Comparison of ENCODE assay signal across 8 cellular contexts in genomic region chr20:34111057-34111711, GRCh38. TPM values are rescaled to one million over a fixed set of nuclear protein-coding genes. Genes with fewer than 3 reads are reported as not detected.
A peak's percentile ranks its signal among the peaks of the same experiment; 100 is the strongest.
DNase-seq lines count a peak whose midpoint lies in the region; ATAC-seq and TF ChIP-seq lines count a peak whose summit lies in the region.

No MANE protein-coding gene starts in this region.

- TF ChIP-seq CTCF in 22Rv1 (IDR thresholded peaks at IDR 0.05) = no peak
- TF ChIP-seq CTCF in GM06990 (IDR thresholded peaks at IDR 0.05; ENCODE audit: insufficient read depth, low read length, poor library complexity, severe bottlenecking) = no peak
- TF ChIP-seq CTCF in dorsolateral prefrontal cortex (IDR thresholded peaks at IDR 0.05 in 54 of 56, conservative IDR thresholded peaks at IDR 0.05 in 2 of 56; ENCODE audit: low read depth in 1 of 56, partially characterized antibody in 56 of 56) = no peak

- H3K27me3 ChIP-seq in GM06990 (replicated peaks; ENCODE audit: control insufficient read depth, insufficient read depth, low read length) (no peaks in the 10 kb centered on the region), dorsolateral prefrontal cortex (no peaks in the 10 kb centered on the region), mucosa of stomach (ENCODE audit: control insufficient read depth, insufficient read depth, low read length) (no peaks in the 10 kb centered on the region)

- peak overlapping the region; percentile 93 for H3K4me3 ChIP-seq in GM06990 (replicated peaks; ENCODE audit: low read depth, low read length)
- H3K4me3 ChIP-seq in dorsolateral prefrontal cortex = peak overlapping the region; percentile 71 to 100 (median 97)
- peak overlapping the region; percentile 65 for H3K4me3 ChIP-seq in mucosa of stomach (ENCODE audit: low read length)

- intact Hi-C loops in dorsolateral prefrontal cortex (cut with DNase I) = loop anchor here (5.0 to 10.0 kb wide), 3 partner anchors 119 to 446 kb away; partner anchors contain the start of genes ZNF341 (in 2 of the 2), ACTL10 (in 1 of the 2), C20orf144 (in 1 of the 2) and RALY (in 1 of the 2)

- no peaks in the 10 kb centered on the region for H3K9me3 ChIP-seq in mucosa of stomach (ENCODE audit: control insufficient read depth, low read length)

- H3K27ac ChIP-seq in 22Rv1 (peak overlapping the region; percentile 88), dorsolateral prefrontal cortex (peak overlapping the region in 57 of 59 donors; percentile 34 to 98 (median 91))

- H3K4me1 ChIP-seq in mucosa of stomach (ENCODE audit: control insufficient read depth, insufficient read depth, low read length) = peaks cover 11% of the 10 kb centered on the region

- H3K36me3 ChIP-seq in GM06990 (ENCODE audit: control insufficient read depth, insufficient read depth, low read length) (peaks cover 3% of the 10 kb centered on the region), mucosa of stomach (ENCODE audit: control insufficient read depth, insufficient read depth, low read length) (no peaks in the 10 kb centered on the region)

- ATAC-seq in HG02938 (IDR thresholded peaks at IDR 0.05; ENCODE audit: unreplicated experiment) (no peak), GM18520 (IDR thresholded peaks at IDR 0.05; ENCODE audit: unreplicated experiment) (no peak)

- peak overlapping the region; percentile 93 for H3K9ac ChIP-seq in mucosa of stomach (ENCODE audit: low read length)

- DNase-seq in GM06990 (ENCODE audit: extremely low read depth, insufficient read length) = no peak
- peak; percentile 65 for DNase-seq in RPMI7951 (ENCODE audit: low read depth)
- no peak for DNase-seq in dorsolateral prefrontal cortex
- no peak for DNase-seq in COR-L47 (lab: John Stamatoyannopoulos, UW)

RNA-seq across cellular contexts. Expression of gene EIF2S2, which starts 0.9 kb away (rescaled TPM):
- 146 and 159 TPM in 2 replicates for total RNA-seq in RPMI7951 (2014; rRNA removed; shearing (Covaris generic))
- total RNA-seq in dorsolateral prefrontal cortex = 10 to 100 TPM; 20.5 to 39.5 (median 30.6) TPM
